In the genomic region with DNA sequence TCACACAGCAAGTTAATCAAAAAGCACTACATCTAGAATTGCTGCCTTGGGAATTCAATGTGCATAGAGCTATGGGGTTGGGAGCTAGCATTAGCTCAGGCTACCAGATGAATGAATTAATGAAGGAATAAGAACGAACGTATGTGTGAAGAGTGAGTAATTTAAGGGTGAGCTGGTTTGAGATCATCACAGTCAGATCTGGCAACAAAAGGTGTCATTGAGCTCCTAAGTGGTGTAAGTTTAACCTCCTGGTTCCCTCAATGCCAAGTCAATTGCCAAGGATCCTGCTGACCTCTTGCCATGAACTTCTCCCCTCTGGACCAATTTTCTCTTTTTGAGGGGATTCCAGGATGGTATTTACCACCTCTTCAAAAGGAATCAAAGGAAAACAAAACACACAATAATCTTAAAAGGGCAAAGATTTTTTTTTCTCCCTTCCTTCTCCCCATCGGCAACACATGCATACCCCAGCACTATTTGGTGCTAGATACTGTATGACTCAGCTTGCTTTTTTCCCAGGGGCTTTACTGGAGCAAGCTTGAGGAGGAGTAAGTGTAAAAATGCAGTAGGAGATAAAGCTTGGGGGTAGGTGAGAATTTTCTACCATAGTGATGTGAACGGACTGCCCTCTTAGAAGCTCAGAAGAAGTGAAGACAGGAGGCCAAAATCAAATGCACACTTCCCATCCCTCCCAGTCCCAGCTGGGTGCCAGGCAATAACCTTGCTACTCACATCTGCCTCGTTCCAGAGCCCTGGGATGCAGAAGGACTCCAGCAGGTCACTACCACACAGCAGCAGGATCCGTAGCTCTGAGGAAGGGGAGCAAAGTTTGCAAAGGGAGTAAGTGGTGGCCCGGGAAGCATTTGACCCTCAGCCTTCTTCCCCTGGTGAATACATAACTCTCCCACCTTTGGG, we compare ENCODE assay signal across 2 cellular contexts.
TF ChIP-seq lines count a peak whose summit lies in the region.

No MANE protein-coding gene starts in this region.

TF ChIP-seq in SK-N-SH, 30 proteins besides CTCF, POLR2A, EP300 and RAD21 (continued from another document):
- TF ChIP-seq SIN3A (IDR thresholded peaks at IDR 0.05; ENCODE audit: borderline replicate concordance, low read depth, low read length) (no peak), MAX (IDR thresholded peaks at IDR 0.05; ENCODE audit: low read depth) (no peak), RCOR1 (IDR thresholded peaks at IDR 0.05; ENCODE audit: low read length) (no peak)

TF ChIP-seq in SK-N-SH treated with all-trans-retinoic acid at 6 μM for 48 hours, 23 proteins besides CTCF, POLR2A, EP300 and RAD21 (continued from another document):
- TF ChIP-seq POU6F1 (CRISPR knock-in tag; IDR thresholded peaks at IDR 0.05; ENCODE audit: borderline replicate concordance, low read depth) = no peak
